Comparison of ENCODE assay signal across 7 cellular contexts in genomic region chr17:28404812-28405570, GRCh38. TPM values are rescaled to one million over a fixed set of nuclear protein-coding genes. Genes with fewer than 3 reads are reported as not detected.
DNase-seq lines count a peak whose midpoint lies in the region; ATAC-seq and TF ChIP-seq lines count a peak whose summit lies in the region.
"Had no signal": no experiment of that assay in that cellular context is flagged by ENCODE, and none has a peak within 500 bp of the region (broad histone marks: within the 10 kb centered on the region; RNA-seq: fewer than 3 reads in every experiment).

No MANE protein-coding gene starts in this region.

- no peaks in the 10 kb centered on the region for H4K20me1 ChIP-seq in H9 (ENCODE audit: control insufficient read depth, insufficient read depth, insufficient read length)
- H4K20me1 ChIP-seq in neural cell (ENCODE audit: insufficient read depth): no peaks in the 10 kb centered on the region

- H3K27ac ChIP-seq in H9 (ENCODE audit: insufficient read length, low read depth, low read length) (no peak overlapping the region), neural cell (ENCODE audit: low read length) (no peak overlapping the region)
- H3K27ac ChIP-seq: SJSA1 had no signal

- H4K91ac ChIP-seq in H9 (ENCODE audit: insufficient read length, low read depth, low read length): no peak overlapping the region

- no peak overlapping the region for H2BK20ac ChIP-seq in H9 (ENCODE audit: low read depth, low read length, poor library complexity, severe bottlenecking)

- H3K4me1 Mint-ChIP-seq in H9: peaks cover 61 to 66% of the 10 kb centered on the region in 2 experiments
- peaks cover 46% of the 10 kb centered on the region for H3K4me1 Mint-ChIP-seq in brain

- H3K9me3 ChIP-seq in H9 (ENCODE audit: control insufficient read depth, low read depth, low read length) (no peaks in the 10 kb centered on the region), neural cell (ENCODE audit: low read length) (no peaks in the 10 kb centered on the region)
- H3K9me3 ChIP-seq: SJSA1 had no signal

- H3K9ac ChIP-seq in H9 (ENCODE audit: extremely low read depth, insufficient read length, low read length): peak overlapping the region; percentile 29
- peak overlapping the region; percentile 69 for H3K9ac ChIP-seq in neural cell (ENCODE audit: low read length)

- H2AFZ ChIP-seq in H9 (ENCODE audit: low read length): no peak overlapping the region
- H2AFZ ChIP-seq in neural cell (ENCODE audit: low read depth, low read length): no peak overlapping the region

- no peaks in the 10 kb centered on the region for H3K9me2 ChIP-seq in neural cell (ENCODE audit: insufficient read depth, low read length)

- no peak overlapping the region for H2BK120ac ChIP-seq in H9 (ENCODE audit: low read depth, low read length, poor library complexity, severe bottlenecking)

- H2BK15ac ChIP-seq in H9 (ENCODE audit: low read depth, low read length): no peak overlapping the region

- H2BK5ac ChIP-seq in H9 (ENCODE audit: insufficient read length, low read length): no peak overlapping the region

- no peaks in the 10 kb centered on the region for H3K79me2 ChIP-seq in H9 (ENCODE audit: insufficient read depth, low read length)
- H3K79me2 ChIP-seq in neural cell (replicated peaks; ENCODE audit: insufficient read depth, low read length): no peaks in the 10 kb centered on the region

- no peak overlapping the region for H3K23ac ChIP-seq in H9 (ENCODE audit: insufficient read length, low read depth, low read length)

- TF ChIP-seq CTCF in H9 (conservative IDR thresholded peaks at IDR 0.05): no peak
- no peak for TF ChIP-seq CTCF in brain (conservative IDR thresholded peaks at IDR 0.05)
- TF ChIP-seq CTCF in neural cell (IDR thresholded peaks at IDR 0.05; ENCODE audit: poor library complexity, severe bottlenecking): no peak

- TF ChIP-seq EP300 in neural cell (conservative IDR thresholded peaks at IDR 0.05; ENCODE audit: poor library complexity, severe bottlenecking): no peak

- H3K36me3 Mint-ChIP-seq in H9 (ENCODE audit: insufficient read depth in 1 of 3, low read depth in 3 of 3): peaks cover 0 to 6% (median 0%) of the 10 kb centered on the region in 3 experiments; a peak in 2 of 7 replicates
- H3K36me3 Mint-ChIP-seq in brain: peaks cover 13% of the 10 kb centered on the region

- H3K4ac ChIP-seq in H9 (ENCODE audit: low read depth, low read length): no peak overlapping the region

- peak overlapping the region; percentile 78 for H3K4me3 ChIP-seq in neural cell (ENCODE audit: low read length)

- no peak overlapping the region for H4K8ac ChIP-seq in H9 (replicated peaks; ENCODE audit: insufficient read length, low read depth, low read length)

- peak overlapping the region; percentile 41 for H3K18ac ChIP-seq in H9 (ENCODE audit: insufficient read length, low read depth, low read length)

- H3K4me2 ChIP-seq in H9 (ENCODE audit: insufficient read depth, insufficient read length, low read length) (peak overlapping the region; percentile 39), neural cell (ENCODE audit: low read length) (peak overlapping the region; percentile 73)

- no peak for ATAC-seq in GM18907 (IDR thresholded peaks at IDR 0.05; ENCODE audit: unreplicated experiment)
- ATAC-seq in GM21360 (IDR thresholded peaks at IDR 0.05; ENCODE audit: unreplicated experiment): no peak
- no peak for ATAC-seq in HG03095 (IDR thresholded peaks at IDR 0.05; ENCODE audit: unreplicated experiment)

- H3K9me3 Mint-ChIP-seq in H9: no peaks in the 10 kb centered on the region
- no peaks in the 10 kb centered on the region for H3K9me3 Mint-ChIP-seq in brain

- peaks cover 4% of the 10 kb centered on the region for H3F3A ChIP-seq in neural cell (ENCODE audit: insufficient read depth, low read length, poor library complexity, severe bottlenecking)

- no peak overlapping the region for H2AK5ac ChIP-seq in H9 (ENCODE audit: insufficient read length, low read length)

- H3K4me3 Mint-ChIP-seq in H9 (peak overlapping the region; percentile 68 to 81), brain (peak overlapping the region; percentile 83 to 87 (median 86))

- no peak for TF ChIP-seq RAD21 in neural cell (conservative IDR thresholded peaks at IDR 0.05)

- H3K27ac Mint-ChIP-seq in H9: peak overlapping the region in 1 of 3 experiments; percentile 88; a peak in 1 of 7 replicates
- peak overlapping the region; percentile 38 to 94 (median 84) for H3K27ac Mint-ChIP-seq in brain

- H3T11ph ChIP-seq in H9 (ENCODE audit: low read length): no peak overlapping the region

- WGBS in H9 (ENCODE audit: extremely low coverage, insufficient read length, low lambda C conversion rate): no CpG with 5 or more reads among the region's 33 CpGs

- H4K5ac ChIP-seq in H9 (ENCODE audit: insufficient read length, low read depth, low read length): no peak overlapping the region

- H2BK12ac ChIP-seq in H9 (ENCODE audit: insufficient read length, low read depth, low read length): no peak overlapping the region

- peak; percentile 60 for DNase-seq in H9

- H3K23me2 ChIP-seq in H9 (ENCODE audit: insufficient read length, low read depth, low read length, poor library complexity, severe bottlenecking): peaks cover 9% of the 10 kb centered on the region

- H3K27me3 Mint-ChIP-seq in H9 (ENCODE audit: low read depth) (peaks cover 59% of the 10 kb centered on the region), brain (peaks cover 7% of the 10 kb centered on the region)

- H3K14ac ChIP-seq in H9 (ENCODE audit: insufficient read depth, low read length): peak overlapping the region; percentile 46

- H3K4me1 ChIP-seq in H9 (ENCODE audit: insufficient read depth, low read length): peaks cover 15% of the 10 kb centered on the region; the same call in 1 of the 2 replicates

- no peak overlapping the region for H3K56ac ChIP-seq in H9 (ENCODE audit: insufficient read length, low read depth, low read length)

- no peaks in the 10 kb centered on the region for H3K36me3 ChIP-seq in neural cell (ENCODE audit: insufficient read depth, low read length)
- H3K36me3 ChIP-seq: SJSA1 had no signal

- H3K27me3 ChIP-seq in H9 (ENCODE audit: insufficient read depth, low read length): no peaks in the 10 kb centered on the region; the same call in 1 of the 2 replicates
- no peaks in the 10 kb centered on the region for H3K27me3 ChIP-seq in neural cell (ENCODE audit: insufficient read depth, low read depth, low read length)

- H3K79me1 ChIP-seq in H9 (ENCODE audit: insufficient read depth, low read depth, low read length, poor library complexity, severe bottlenecking): no peaks in the 10 kb centered on the region

TF ChIP-seq in neural cell, 6 proteins besides CTCF, POLR2A, EP300 and RAD21:
- no peak for TF ChIP-seq EZH2 (IDR thresholded peaks at IDR 0.05; ENCODE audit: borderline replicate concordance, insufficient read depth, low read length, poor library complexity, severe bottlenecking)
- TF ChIP-seq SMC3 (conservative IDR thresholded peaks at IDR 0.05; ENCODE audit: poor library complexity): no peak
- no peak for TF ChIP-seq MXI1 (conservative IDR thresholded peaks at IDR 0.05; ENCODE audit: poor library complexity, severe bottlenecking)
- no peak for TF ChIP-seq TAF1 (IDR thresholded peaks at IDR 0.05; ENCODE audit: low read depth)
- no peak for TF ChIP-seq REST (IDR thresholded peaks at IDR 0.05; ENCODE audit: borderline replicate concordance)
- no peak for TF ChIP-seq POLR2AphosphoS5 (IDR thresholded peaks at IDR 0.05)

RNA-seq across cellular contexts. Expression of gene SLC46A1, which starts 1.0 kb away (rescaled TPM):
- 8.7 and 9.1 TPM in 2 replicates for total RNA-seq in H9 (2021)
- polyA plus RNA-seq in brain (ENCODE audit: insufficient read depth, low read depth, low replicate concordance): 11.5 TPM
- 12.3 and 15.3 TPM in 2 replicates for polyA plus RNA-seq in neural cell
- 17.3 and 20.8 TPM in 2 replicates for polyA minus RNA-seq in neural cell

RNA-seq across cellular contexts. Expression of gene SARM1, which starts 33.5 kb away (rescaled TPM):
- total RNA-seq in H9 (2021): 5.1 and 5.4 TPM in 2 replicates
- polyA plus RNA-seq in brain (ENCODE audit: insufficient read depth, low read depth, low replicate concordance) (55.8 TPM), neural cell (21.6 and 23.9 TPM in 2 replicates)
- 42.6 and 44.7 TPM in 2 replicates for polyA minus RNA-seq in neural cell

RNA-seq across cellular contexts. Expression of gene VTN, which starts 34.9 kb away (rescaled TPM):
- 0.13 TPM in 1 of 2 replicates, not detected in the other for total RNA-seq in H9 (2021)
- polyA plus RNA-seq in brain (ENCODE audit: insufficient read depth, low read depth, low replicate concordance) (0.56 TPM), neural cell (1.2 and 1.5 TPM in 2 replicates)
- polyA minus RNA-seq in neural cell: 0.73 and 1.0 TPM in 2 replicates

RNA-seq across cellular contexts. Expression of gene SEBOX, which starts 40.0 kb away (rescaled TPM):
- total RNA-seq in H9 (2021): not detected in 2 replicates
- not detected for polyA plus RNA-seq in brain (ENCODE audit: insufficient read depth, low read depth, low replicate concordance)
- polyA plus RNA-seq in neural cell: not detected in 2 replicates
- polyA minus RNA-seq in neural cell: not detected in 2 replicates
- total RNA-seq: SJSA1 had no signal

RNA-seq across cellular contexts. Expression of gene POLDIP2, which starts 47.7 kb away (rescaled TPM):
- 82.8 and 83.3 TPM in 2 replicates for total RNA-seq in H9 (2021)
- polyA plus RNA-seq in brain (ENCODE audit: insufficient read depth, low read depth, low replicate concordance): 111 TPM
- 75.4 and 84.0 TPM in 2 replicates for polyA plus RNA-seq in neural cell
- polyA minus RNA-seq in neural cell: 50.6 and 50.9 TPM in 2 replicates
